In the genomic region with DNA sequence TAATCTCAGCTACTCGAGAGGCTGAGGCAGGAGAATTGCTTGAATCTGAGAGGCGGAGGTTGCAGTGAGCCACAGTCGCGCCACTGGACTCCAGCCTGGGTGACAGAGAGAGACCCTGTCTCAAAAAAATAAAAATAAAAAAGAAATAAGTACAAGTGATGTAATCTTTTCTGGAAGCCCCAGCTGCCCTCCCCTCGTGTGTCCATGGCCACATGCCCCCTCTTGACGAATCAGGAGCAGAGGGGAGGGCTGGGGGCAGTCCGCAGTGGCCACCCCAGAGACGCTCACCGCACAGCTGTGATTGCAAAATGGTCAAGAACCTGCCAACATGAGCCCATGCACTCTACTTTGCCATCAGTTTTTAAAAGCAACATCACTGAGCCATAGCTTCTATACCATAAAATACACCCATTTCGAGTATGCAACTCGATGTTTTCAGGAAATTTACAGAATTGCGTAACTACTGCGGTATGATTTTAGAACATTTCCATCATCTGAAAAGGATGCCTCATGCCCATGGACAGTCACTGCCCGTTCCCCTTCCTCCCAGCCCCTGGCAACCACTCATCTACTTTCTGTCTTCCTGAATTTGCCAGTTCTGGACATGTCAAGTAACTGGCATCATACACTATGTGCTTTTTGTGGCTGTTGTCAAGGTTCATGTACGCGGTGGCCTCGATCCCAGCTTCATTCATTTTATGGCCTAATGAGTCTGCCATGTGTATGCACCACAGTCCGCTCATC, we compare ENCODE assay signal across 1 cellular context.
TF ChIP-seq lines count a peak whose summit lies in the region.

No MANE protein-coding gene starts in this region.

TF ChIP-seq in HEK293T, 16 proteins besides CTCF, POLR2A, EP300 and RAD21 (continued from another document):
- TF ChIP-seq, protein P1, sequence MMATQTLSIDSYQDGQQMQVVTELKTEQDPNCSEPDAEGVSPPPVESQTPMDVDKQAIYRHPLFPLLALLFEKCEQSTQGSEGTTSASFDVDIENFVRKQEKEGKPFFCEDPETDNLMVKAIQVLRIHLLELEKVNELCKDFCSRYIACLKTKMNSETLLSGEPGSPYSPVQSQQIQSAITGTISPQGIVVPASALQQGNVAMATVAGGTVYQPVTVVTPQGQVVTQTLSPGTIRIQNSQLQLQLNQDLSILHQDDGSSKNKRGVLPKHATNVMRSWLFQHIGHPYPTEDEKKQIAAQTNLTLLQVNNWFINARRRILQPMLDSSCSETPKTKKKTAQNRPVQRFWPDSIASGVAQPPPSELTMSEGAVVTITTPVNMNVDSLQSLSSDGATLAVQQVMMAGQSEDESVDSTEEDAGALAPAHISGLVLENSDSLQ (IDR thresholded peaks at IDR 0.05) = no peak
- TF ChIP-seq FOXA1 (IDR thresholded peaks at IDR 0.05) = no peak
